23 cellular contexts compared by ENCODE assay signal in the genomic region with DNA sequence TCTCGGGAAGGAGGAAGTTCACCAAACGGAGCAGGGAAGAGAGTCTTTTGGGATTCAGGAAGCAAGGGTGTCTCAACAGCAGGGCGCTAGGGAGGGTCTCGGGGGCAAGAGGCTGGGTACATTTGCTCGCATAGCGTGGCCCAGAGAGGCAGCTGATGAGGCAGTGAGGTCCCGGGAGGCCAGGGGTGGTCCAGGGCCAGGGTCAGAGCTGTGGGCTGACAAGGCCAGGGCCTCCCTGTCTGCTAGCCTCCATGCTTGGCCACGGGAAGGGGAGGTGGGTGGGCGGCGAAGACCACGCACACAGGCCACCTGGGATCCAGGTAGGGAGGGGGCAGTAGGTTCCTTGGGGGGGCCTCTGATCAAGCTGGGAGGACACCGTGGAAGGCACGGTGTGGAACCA. TPM values are rescaled to one million over a fixed set of nuclear protein-coding genes. Genes with fewer than 3 reads are reported as not detected.
DNase-seq lines count a peak whose midpoint lies in the region; ATAC-seq, FAIRE-seq and TF ChIP-seq lines count a peak whose summit lies in the region.
"Had no signal": no experiment of that assay in that cellular context is flagged by ENCODE, and none has a peak within 500 bp of the region (broad histone marks: within the 10 kb centered on the region; RNA-seq: fewer than 3 reads in every experiment).

No MANE protein-coding gene starts in this region.

- in situ Hi-C loops in GM12878 (cut with MboI): no loop called here

- RAD21 ChIA-PET in GM12878 (lab: Charles Lee; ENCODE audit: unreplicated experiment): interaction anchor here (1.0 kb wide), 1 partner anchor 12 kb away, joined by 4 read pairs; no protein-coding TSS in a partner anchor

- H2AFZ ChIP-seq in GM12878 (ENCODE audit: control insufficient read depth, low read depth, low read length): no peak overlapping the region

- H3K36me3 ChIP-seq in GM12878 (ENCODE audit: control insufficient read depth in 2 of 2, insufficient read depth in 2 of 2, low read length in 1 of 2) (peaks cover 0 to 4% of the 10 kb centered on the region in 2 experiments; a peak in 3 of 4 replicates), H7 (replicated peaks; ENCODE audit: control insufficient read depth, insufficient read depth, low read length) (peaks cover 5% of the 10 kb centered on the region)
- H3K36me3 ChIP-seq: BE2C had no signal

- no peak overlapping the region for H3K4me2 ChIP-seq in GM12878 (ENCODE audit: control insufficient read depth, insufficient read depth)
- H3K4me2 ChIP-seq: A549, KMS-11, SK-N-SH had no signal

- H4K20me1 ChIP-seq in GM12878 (ENCODE audit: control insufficient read depth, insufficient read depth): no peaks in the 10 kb centered on the region

- H3K9ac ChIP-seq in GM12878 (ENCODE audit: control insufficient read depth, insufficient read depth, low read length): no peak overlapping the region
- H3K9ac ChIP-seq: KMS-11, SK-N-SH had no signal

- H3K9me3 ChIP-seq in GM12878 (replicated peaks; ENCODE audit: control insufficient read depth, insufficient read depth, low read length): no peaks in the 10 kb centered on the region
- H3K9me3 ChIP-seq: A549, BE2C, SK-N-SH had no signal

- no peak overlapping the region for H3K4me3 ChIP-seq in GM12878
- no peak overlapping the region for H3K4me3 ChIP-seq in H7 (ENCODE audit: insufficient read depth, low read depth, low read length)
- H3K4me3 ChIP-seq: A549 had no signal

- WGBS in GM12878 (ENCODE audit: insufficient coverage, insufficient replicate concordance, low lambda C conversion rate, missing lambda C conversion rate): 86% methylated on average over 13 of the region's 13 CpGs

- TF ChIP-seq POLR2A in GM12878 (IDR thresholded peaks at IDR 0.05; ENCODE audit: low read depth, low read length): peak; percentile 56; the same call in 1 of the 2 replicates

- peaks cover 5% of the 10 kb centered on the region for H3K4me1 ChIP-seq in GM12878 (ENCODE audit: control insufficient read depth, insufficient read depth, low read length)
- H3K4me1 ChIP-seq: BE2C had no signal

- TF ChIP-seq CTCF in GM12878 (IDR thresholded peaks at IDR 0.05 in 2 of 3, conservative IDR thresholded peaks at IDR 0.05 in 1 of 3; ENCODE audit: control insufficient read depth in 2 of 3, extremely low read depth in 1 of 3, insufficient read depth in 1 of 3, low read depth in 3 of 3, low read length in 3 of 3): no peak

- no peak for TF ChIP-seq RAD21 in GM12878 (IDR thresholded peaks at IDR 0.05; ENCODE audit: insufficient read depth, low read depth, low read length)

- H3K9me3 Mint-ChIP-seq in stimulated activated naive CD8-positive, alpha-beta T cell treated with anti-CD3 and anti-CD28 coated beads, Interleukin-15, amount 100 ng/mL, for 72 hours: no peaks in the 10 kb centered on the region
- H3K9me3 Mint-ChIP-seq: H9 had no signal

- ATAC-seq in stimulated activated naive CD8-positive, alpha-beta T cell treated with anti-CD3 and anti-CD28 coated beads, Interleukin-15, amount 100 ng/mL, for 72 hours: peak; percentile 19
- no peak for ATAC-seq in stimulated activated naive CD8-positive, alpha-beta T cell treated with anti-CD3 and anti-CD28 coated beads, Interleukin-15, Interleukin-2, amounts not matched to agents 100 U/mL and 50 U/mL, for 24 hours
- ATAC-seq in GM12878: no peak
- no peak for ATAC-seq in GM21447 (IDR thresholded peaks at IDR 0.05; ENCODE audit: unreplicated experiment)

- peaks cover 9% of the 10 kb centered on the region for H3K79me2 ChIP-seq in GM12878 (ENCODE audit: control insufficient read depth, insufficient read depth, low read length)

- H3K4me1 Mint-ChIP-seq in stimulated activated naive CD8-positive, alpha-beta T cell treated with anti-CD3 and anti-CD28 coated beads, Interleukin-15, amount 100 ng/mL, for 72 hours: peaks cover 18% of the 10 kb centered on the region

- no peak for DNase-seq in stimulated activated naive CD8-positive, alpha-beta T cell treated with anti-CD3 and anti-CD28 coated beads, Interleukin-15, amount 100 ng/mL, for 72 hours
- DNase-seq in stimulated activated naive CD8-positive, alpha-beta T cell treated with anti-CD3 and anti-CD28 coated beads, Interleukin-15, Interleukin-2, amounts not matched to agents 100 U/mL and 50 U/mL, for 24 hours: no peak
- no peak for DNase-seq in GM12878 (ENCODE audit: low read depth, low spot score)
- no peak for DNase-seq in H7
- no peak for DNase-seq in NCI-H1694 (lab: John Stamatoyannopoulos, UW)
- DNase-seq: BE2C, DMS53, EL, GF-D8, H9, NCI-H1092 treated with DMSO at 0.1 percent for 48 hours, NCI-H1436 treated with DMSO at 0.1 percent for 48 hours, NCI-H2029, NCI-H2227 treated with DMSO at 0.1 percent for 48 hours, NCI-H510A, NCI-H748 treated with DMSO at 0.1 percent for 48 hours, SIG-M5, SK-N-SH had no signal

- no TSS peak for BruUV-seq in GM12878 (replicated peaks; lab: Mats Ljungman, UMichigan)

- CTCF ChIA-PET in GM12878 (lab: Yijun Ruan, JAX): no interaction called here

- no peak overlapping the region for H3K27ac ChIP-seq in GM12878 (ENCODE audit: control insufficient read depth, insufficient read depth)
- H3K27ac ChIP-seq: A549, HL-60, KMS-11 had no signal

- H3K27ac Mint-ChIP-seq in stimulated activated naive CD8-positive, alpha-beta T cell treated with anti-CD3 and anti-CD28 coated beads, Interleukin-15, amount 100 ng/mL, for 72 hours: peak overlapping the region in 1 of 2 donors; percentile 7
- H3K27ac Mint-ChIP-seq: H9 had no signal

- H3K27me3 ChIP-seq in GM12878 (replicated peaks in 1 of 2; ENCODE audit: control insufficient read depth in 2 of 2, insufficient read depth in 2 of 2, low read length in 1 of 2): no peaks in the 10 kb centered on the region
- no peaks in the 10 kb centered on the region for H3K27me3 ChIP-seq in H7 (ENCODE audit: control insufficient read depth, insufficient read depth, low read length)
- H3K27me3 ChIP-seq: BE2C had no signal

- POLR2A ChIA-PET in GM12878 (lab: Charles Lee): no interaction called here

- SMC1A ChIA-PET in GM12878 (lab: Charles Lee; ENCODE audit: uncharacterized antibody, unreplicated experiment): no interaction called here

- no peak overlapping the region for H3K4me3 Mint-ChIP-seq in stimulated activated naive CD8-positive, alpha-beta T cell treated with anti-CD3 and anti-CD28 coated beads, Interleukin-15, amount 100 ng/mL, for 72 hours
- H3K4me3 Mint-ChIP-seq: H9 had no signal

- H3K27me3 Mint-ChIP-seq in stimulated activated naive CD8-positive, alpha-beta T cell treated with anti-CD3 and anti-CD28 coated beads, Interleukin-15, amount 100 ng/mL, for 72 hours: no peaks in the 10 kb centered on the region

- intact Hi-C loops in GM12878 (cut with micrococcal nuclease; ENCODE audit: unreplicated experiment): no loop called here

- no peak for TF ChIP-seq EP300 in GM12878 (IDR thresholded peaks at IDR 0.05; ENCODE audit: borderline replicate concordance in 1 of 2, control insufficient read depth in 1 of 2, low read depth in 2 of 2, low read length in 2 of 2)

- FAIRE-seq in GM12878 (lab: Jason Lieb, UNC): no peak
- FAIRE-seq: A549, D721Med had no signal

RNA-seq across cellular contexts. Expression of a gene that starts 6.0 kb away (rescaled TPM):
- total RNA-seq in GM12878 (2013; cell fraction: nucleolus; rRNA removed): 12.2 and 16.1 TPM in 2 replicates
- total RNA-seq in GM12878 (2014; rRNA removed): 10.8 and 16.3 TPM in 2 replicates
- total RNA-seq in GM12878 (2014; rRNA removed; fragmentation: Illumina TruSeq; extraction: Trizol): 4.6 and 5.9 TPM in 2 replicates
- 28.2 and 32.9 TPM in 2 replicates for total RNA-seq in GM12878 (2021)
- 2.6 TPM for polyA plus RNA-seq in GM12878 (2011; ENCODE audit: low read depth)
- 1.7 and 5.4 TPM in 2 replicates for polyA plus RNA-seq in GM12878 (2011; rRNA removed)
- polyA plus RNA-seq in GM12878 (2011; cell fraction: cytosol; rRNA removed): 8.3 and 11.0 TPM in 2 replicates
- polyA plus RNA-seq in GM12878 (2011; cell fraction: nucleus; rRNA removed): 75.0 and 108 TPM in 2 replicates
- polyA plus RNA-seq in GM12878 (2012): 9.7 and 10.0 TPM in 2 replicates
- polyA plus RNA-seq in GM12878 (2014; fragmentation: Illumina TruSeq; extraction: Trizol): 0.86 and 3.4 TPM in 2 replicates
- polyA plus RNA-seq in GM12878 (2014; fragmentation: Nextera tagmentation; extraction: Ambion mirVana): under 1 TPM; 0.04 to 0.05 TPM
- 28.1 and 30.2 TPM in 2 replicates for polyA plus RNA-seq in GM12878 (2014; rRNA removed)
- polyA plus RNA-seq in GM12878 (2016; fragmentation: Nextera tagmentation; extraction: Ambion mirVana): 10 to 100 TPM; 18.0 to 21.7 TPM
- 2.3 and 5.5 TPM in 2 replicates for polyA minus RNA-seq in GM12878 (2011; rRNA and poly(A)+ RNA removed)
- 4.3 and 4.5 TPM in 2 replicates for polyA minus RNA-seq in GM12878 (2011; cell fraction: cytosol; rRNA and poly(A)+ RNA removed)
- 10.3 and 16.6 TPM in 2 replicates for polyA minus RNA-seq in GM12878 (2011; cell fraction: nucleus; rRNA and poly(A)+ RNA removed)
- total RNA-seq in H7 (2014; rRNA removed; shearing (Covaris generic)): 22.2 and 22.7 TPM in 2 replicates

RNA-seq across cellular contexts. Expression of a gene that starts 6.1 kb away (rescaled TPM):
- 15.7 and 17.5 TPM in 2 replicates for total RNA-seq in GM12878 (2013; cell fraction: nucleolus; rRNA removed)
- 34.7 and 38.1 TPM in 2 replicates for total RNA-seq in GM12878 (2014; rRNA removed)
- 19.5 and 21.8 TPM in 2 replicates for total RNA-seq in GM12878 (2014; rRNA removed; fragmentation: Illumina TruSeq; extraction: Trizol)
- total RNA-seq in GM12878 (2021): 43.8 and 44.9 TPM in 2 replicates
- polyA plus RNA-seq in GM12878 (2011; ENCODE audit: low read depth): 22.3 TPM
- polyA plus RNA-seq in GM12878 (2011; rRNA removed): 25.9 and 31.2 TPM in 2 replicates
- 43.8 and 44.4 TPM in 2 replicates for polyA plus RNA-seq in GM12878 (2011; cell fraction: cytosol; rRNA removed)
- polyA plus RNA-seq in GM12878 (2011; cell fraction: nucleus; rRNA removed): 33.3 and 35.5 TPM in 2 replicates
- polyA plus RNA-seq in GM12878 (2012): 22.7 and 26.2 TPM in 2 replicates
- 24.3 and 25.7 TPM in 2 replicates for polyA plus RNA-seq in GM12878 (2014; fragmentation: Illumina TruSeq; extraction: Trizol)
- polyA plus RNA-seq in GM12878 (2014; fragmentation: Nextera tagmentation; extraction: Ambion mirVana): 10 to 100 TPM in 1 of 2 experiments, 1 to 10 TPM in 1; 7.2 to 21.2 TPM
- 36.3 and 37.5 TPM in 2 replicates for polyA plus RNA-seq in GM12878 (2014; rRNA removed)
- polyA plus RNA-seq in GM12878 (2016; fragmentation: Nextera tagmentation; extraction: Ambion mirVana): 10 to 100 TPM; 56.1 to 68.1 TPM
- polyA minus RNA-seq in GM12878 (2011; rRNA and poly(A)+ RNA removed): 17.0 and 22.6 TPM in 2 replicates
- 8.6 and 12.1 TPM in 2 replicates for polyA minus RNA-seq in GM12878 (2011; cell fraction: cytosol; rRNA and poly(A)+ RNA removed)
- polyA minus RNA-seq in GM12878 (2011; cell fraction: nucleus; rRNA and poly(A)+ RNA removed): 11.0 and 15.1 TPM in 2 replicates
- total RNA-seq in H7 (2014; rRNA removed; shearing (Covaris generic)): 59.1 and 62.3 TPM in 2 replicates

RNA-seq across cellular contexts. Expression of a gene that starts 10.5 kb away (rescaled TPM):
- total RNA-seq in GM12878 (2013; cell fraction: nucleolus; rRNA removed): 0.83 and 1.1 TPM in 2 replicates
- total RNA-seq in GM12878 (2014; rRNA removed): 0.73 and 0.87 TPM in 2 replicates
- 0.13 and 0.14 TPM in 2 replicates for total RNA-seq in GM12878 (2014; rRNA removed; fragmentation: Illumina TruSeq; extraction: Trizol)
- total RNA-seq in GM12878 (2021): 10.7 and 12.0 TPM in 2 replicates
- 3.0 TPM for polyA plus RNA-seq in GM12878 (2011; ENCODE audit: low read depth)
- 0.16 and 0.30 TPM in 2 replicates for polyA plus RNA-seq in GM12878 (2011; rRNA removed)
- 0.82 and 1.2 TPM in 2 replicates for polyA plus RNA-seq in GM12878 (2011; cell fraction: cytosol; rRNA removed)
- 17.9 and 19.5 TPM in 2 replicates for polyA plus RNA-seq in GM12878 (2011; cell fraction: nucleus; rRNA removed)
- 9.5 and 9.8 TPM in 2 replicates for polyA plus RNA-seq in GM12878 (2012)
- polyA plus RNA-seq in GM12878 (2014; fragmentation: Illumina TruSeq; extraction: Trizol): 0.62 TPM in 1 of 2 replicates, not detected in the other
- under 1 TPM; 0.06 to 0.80 TPM for polyA plus RNA-seq in GM12878 (2014; fragmentation: Nextera tagmentation; extraction: Ambion mirVana)
- polyA plus RNA-seq in GM12878 (2014; rRNA removed): 4.6 and 5.4 TPM in 2 replicates
- 1 to 10 TPM; 1.0 to 1.2 TPM for polyA plus RNA-seq in GM12878 (2016; fragmentation: Nextera tagmentation; extraction: Ambion mirVana)
- polyA minus RNA-seq in GM12878 (2011; rRNA and poly(A)+ RNA removed): 0.62 TPM in 1 of 2 replicates, not detected in the other
- polyA minus RNA-seq in GM12878 (2011; cell fraction: cytosol; rRNA and poly(A)+ RNA removed): 4.1 and 6.0 TPM in 2 replicates
- polyA minus RNA-seq in GM12878 (2011; cell fraction: nucleus; rRNA and poly(A)+ RNA removed): 1.2 and 2.4 TPM in 2 replicates
- total RNA-seq in H7 (2014; rRNA removed; shearing (Covaris generic)): 1.0 TPM in 2 replicates

RNA-seq across cellular contexts. Expression of a gene that starts 11.0 kb away (rescaled TPM):
- total RNA-seq in GM12878 (2013; cell fraction: nucleolus; rRNA removed): 9.0 and 9.7 TPM in 2 replicates
- total RNA-seq in GM12878 (2014; rRNA removed) (7.5 and 9.1 TPM in 2 replicates), GM12878 (2014; rRNA removed; fragmentation: Illumina TruSeq; extraction: Trizol) (3.8 and 4.1 TPM in 2 replicates), GM12878 (2021) (19.5 and 19.6 TPM in 2 replicates)
- polyA plus RNA-seq in GM12878 (2011; ENCODE audit: low read depth): 2.1 TPM
- polyA plus RNA-seq in GM12878 (2011; rRNA removed) (1.2 and 2.9 TPM in 2 replicates), GM12878 (2014; fragmentation: Illumina TruSeq; extraction: Trizol) (0.08 and 2.0 TPM in 2 replicates), GM12878 (2014; fragmentation: Nextera tagmentation; extraction: Ambion mirVana) (under 1 TPM; 0.18 to 0.75 TPM), GM12878 (2014; rRNA removed) (9.6 and 10.8 TPM in 2 replicates), GM12878 (2016; fragmentation: Nextera tagmentation; extraction: Ambion mirVana) (1 to 10 TPM; 2.0 to 3.2 TPM)
- 4.2 and 7.8 TPM in 2 replicates for polyA plus RNA-seq in GM12878 (2011; cell fraction: cytosol; rRNA removed)
- polyA plus RNA-seq in GM12878 (2011; cell fraction: nucleus; rRNA removed): 27.4 and 50.9 TPM in 2 replicates
- 7.2 and 10.8 TPM in 2 replicates for polyA plus RNA-seq in GM12878 (2012)
- polyA minus RNA-seq in GM12878 (2011; rRNA and poly(A)+ RNA removed): 2.5 and 6.5 TPM in 2 replicates
- 5.3 and 7.5 TPM in 2 replicates for polyA minus RNA-seq in GM12878 (2011; cell fraction: cytosol; rRNA and poly(A)+ RNA removed)
- 5.9 and 12.9 TPM in 2 replicates for polyA minus RNA-seq in GM12878 (2011; cell fraction: nucleus; rRNA and poly(A)+ RNA removed)
- 19.3 and 23.3 TPM in 2 replicates for total RNA-seq in H7 (2014; rRNA removed; shearing (Covaris generic))

RNA-seq across cellular contexts. Expression of a gene that starts 13.4 kb away (rescaled TPM):
- total RNA-seq in GM12878 (2013; cell fraction: nucleolus; rRNA removed): 1.2 and 1.5 TPM in 2 replicates
- 1.9 and 2.8 TPM in 2 replicates for total RNA-seq in GM12878 (2014; rRNA removed)
- 0.46 and 0.67 TPM in 2 replicates for total RNA-seq in GM12878 (2014; rRNA removed; fragmentation: Illumina TruSeq; extraction: Trizol)
- total RNA-seq in GM12878 (2021): 0.97 and 1.6 TPM in 2 replicates
- polyA plus RNA-seq in GM12878 (2011; ENCODE audit: low read depth): not detected
- polyA plus RNA-seq in GM12878 (2011; rRNA removed): 0.58 and 0.73 TPM in 2 replicates
- polyA plus RNA-seq in GM12878 (2011; cell fraction: cytosol; rRNA removed): 1.3 and 3.0 TPM in 2 replicates
- polyA plus RNA-seq in GM12878 (2011; cell fraction: nucleus; rRNA removed): 2.5 and 4.4 TPM in 2 replicates
- 0.47 and 0.76 TPM in 2 replicates for polyA plus RNA-seq in GM12878 (2012)
- 0.34 TPM in 1 of 2 replicates, not detected in the other for polyA plus RNA-seq in GM12878 (2014; fragmentation: Illumina TruSeq; extraction: Trizol)
- under 1 TPM in 1 of 2 experiments, not detected in 1; 0.24 TPM for polyA plus RNA-seq in GM12878 (2014; fragmentation: Nextera tagmentation; extraction: Ambion mirVana)
- polyA plus RNA-seq in GM12878 (2014; rRNA removed): 2.8 and 3.1 TPM in 2 replicates
- 1 to 10 TPM; 3.0 to 3.6 TPM for polyA plus RNA-seq in GM12878 (2016; fragmentation: Nextera tagmentation; extraction: Ambion mirVana)
- 0.37 and 0.77 TPM in 2 replicates for polyA minus RNA-seq in GM12878 (2011; rRNA and poly(A)+ RNA removed)
- polyA minus RNA-seq in GM12878 (2011; cell fraction: cytosol; rRNA and poly(A)+ RNA removed): 0.73 TPM in 1 of 2 replicates, not detected in the other
- polyA minus RNA-seq in GM12878 (2011; cell fraction: nucleus; rRNA and poly(A)+ RNA removed): 0.73 and 1.8 TPM in 2 replicates
- 0.83 and 2.9 TPM in 2 replicates for total RNA-seq in H7 (2014; rRNA removed; shearing (Covaris generic))
